ENCODE assay signal across 8 cellular contexts in the genomic region with DNA sequence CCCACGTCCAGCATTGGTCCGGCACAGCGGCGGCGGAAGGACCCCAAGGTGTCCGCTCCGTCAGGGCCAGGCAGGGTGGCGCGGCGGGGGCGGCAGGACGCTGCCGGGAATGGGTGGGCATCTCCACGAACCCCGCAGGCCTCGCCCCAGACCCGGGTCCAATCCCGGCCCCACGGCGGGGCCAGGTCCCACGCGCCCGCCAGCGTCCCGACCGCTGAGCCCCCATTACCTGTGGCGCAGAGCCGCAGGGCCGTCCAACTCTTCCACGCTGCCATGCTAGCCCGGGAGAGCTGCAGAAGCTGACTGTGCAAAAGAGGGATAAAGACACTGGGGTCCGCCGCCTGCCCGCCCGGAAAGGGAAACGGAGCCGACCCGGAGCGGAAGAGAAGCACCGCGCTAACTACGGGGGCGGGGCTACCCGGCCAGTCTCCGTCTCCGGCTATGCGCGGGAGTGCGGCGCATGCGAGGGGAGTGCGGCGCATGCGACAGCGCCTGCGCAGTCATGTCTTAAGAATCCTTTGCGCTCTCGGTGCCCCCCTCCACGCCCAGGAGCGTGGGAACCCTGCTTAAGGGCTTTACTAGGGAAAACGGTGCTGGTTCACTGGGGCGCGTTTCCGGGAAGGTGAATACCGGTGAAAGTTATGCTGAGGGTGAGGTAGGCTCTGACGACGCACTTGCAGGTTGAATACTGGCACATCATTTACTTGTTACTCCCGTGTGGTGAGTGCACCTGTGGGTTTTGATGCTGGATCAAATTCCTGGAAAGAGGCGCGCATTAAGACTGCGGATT. TPM values are rescaled to one million over a fixed set of nuclear protein-coding genes. Genes with fewer than 3 reads are reported as not detected.
DNase-seq lines count a peak whose midpoint lies in the region; ATAC-seq, FAIRE-seq and TF ChIP-seq lines count a peak whose summit lies in the region.

A gene with protein sequence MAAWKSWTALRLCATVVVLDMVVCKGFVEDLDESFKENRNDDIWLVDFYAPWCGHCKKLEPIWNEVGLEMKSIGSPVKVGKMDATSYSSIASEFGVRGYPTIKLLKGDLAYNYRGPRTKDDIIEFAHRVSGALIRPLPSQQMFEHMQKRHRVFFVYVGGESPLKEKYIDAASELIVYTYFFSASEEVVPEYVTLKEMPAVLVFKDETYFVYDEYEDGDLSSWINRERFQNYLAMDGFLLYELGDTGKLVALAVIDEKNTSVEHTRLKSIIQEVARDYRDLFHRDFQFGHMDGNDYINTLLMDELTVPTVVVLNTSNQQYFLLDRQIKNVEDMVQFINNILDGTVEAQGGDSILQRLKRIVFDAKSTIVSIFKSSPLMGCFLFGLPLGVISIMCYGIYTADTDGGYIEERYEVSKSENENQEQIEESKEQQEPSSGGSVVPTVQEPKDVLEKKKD (minus strand): TSS at position 402 of the 790 bp plus-strand sequence. CDS start 127 bp downstream, at position 275.

- no peak for FAIRE-seq in urothelium cell line (lab: Jason Lieb, UNC)

- no peaks in the 10 kb centered on the region for H3K27me3 ChIP-seq in psoas muscle (ENCODE audit: insufficient read depth in 3 of 3, low read length in 2 of 3)

- 0% methylated on average over 64 to 71 of the region's 71 CpGs for WGBS in psoas muscle, 3 donors

- peak within 1 kb of the TSS; percentile 93 for H3K27ac Mint-ChIP-seq in T-helper 17 cell

- ATAC-seq in HG02885 (IDR thresholded peaks at IDR 0.05; ENCODE audit: poor library complexity, unreplicated experiment), result peak; percentile 97
- ATAC-seq in T-helper 17 cell, result peak; percentile 99
- peak; percentile 100 for ATAC-seq in left ventricle myocardium superior
- peak; percentile 97 to 100 (median 100) for ATAC-seq in psoas muscle

- TF ChIP-seq POLR2A in GM15510 (IDR thresholded peaks at IDR 0.05; ENCODE audit: borderline replicate concordance, extremely low read depth, insufficient read length), result peak; percentile 71

- no peaks in the 10 kb centered on the region for H3K36me3 Mint-ChIP-seq in T-helper 17 cell (ENCODE audit: low read depth)

- no peaks in the 10 kb centered on the region for H3K4me1 ChIP-seq in psoas muscle

- TF ChIP-seq CTCF in psoas muscle (IDR thresholded peaks at IDR 0.05), result no peak

- intact Hi-C loops in left ventricle myocardium superior (cut with micrococcal nuclease) (no loop called here), psoas muscle (cut with DNase I) (no loop called here)

- peak within 1 kb of the TSS; percentile 78 for H3K27ac ChIP-seq in psoas muscle

- peak within 1 kb of the TSS; percentile 98 for H3K4me3 Mint-ChIP-seq in T-helper 17 cell

- H3K9me3 ChIP-seq in T-helper 17 cell (ENCODE audit: control insufficient read depth, low read length, poor library complexity, severe bottlenecking), result no peaks in the 10 kb centered on the region
- no peaks in the 10 kb centered on the region for H3K9me3 ChIP-seq in psoas muscle

- peak; percentile 77 for DNase-seq in NCI-H1694 treated with DMSO at 0.1 percent for 48 hours (lab: John Stamatoyannopoulos, UW)
- peak; percentile 84 to 91 (median 91) for DNase-seq in T-helper 17 cell
- DNase-seq in amygdala (lab: John Stamatoyannopoulos, UW), result peak; percentile 32 to 93 (median 81)
- peak; percentile 97 for DNase-seq in left ventricle myocardium superior
- peak; percentile 93 to 94 for DNase-seq in psoas muscle
- peak; percentile 94 for DNase-seq in urothelium cell line (ENCODE audit: low spot score)

- H3K4me3 ChIP-seq in psoas muscle, result peak within 1 kb of the TSS; percentile 84

- H3K4me1 Mint-ChIP-seq in T-helper 17 cell, result peaks cover 22% of the 10 kb centered on the region

- peaks cover 6 to 30% of the 10 kb centered on the region in 2 donors for H3K36me3 ChIP-seq in psoas muscle (ENCODE audit: insufficient read depth in 1 of 2, low read depth in 1 of 2)

- no peaks in the 10 kb centered on the region for H3K27me3 Mint-ChIP-seq in T-helper 17 cell

RNA-seq across cellular contexts. Expression of the gene that starts here (rescaled TPM):
- total RNA-seq in T-helper 17 cell (10 to 100 TPM; 38.4 to 49.5 TPM), left ventricle myocardium superior (25.7 TPM), psoas muscle (10 to 100 TPM; 17.8 to 25.3 (median 19.4) TPM)
- 10 to 100 TPM in 2 of 3 donors, 1 to 10 TPM in 1; 8.5 to 24.4 (median 14.5) TPM for polyA plus RNA-seq in psoas muscle

Comparison
In these comparisons a context has a peak if more than half of its experiments do, and no peak if none do; other contexts are left out.
1. Peak in every context shown above with its lines: DNase-seq, ATAC-seq, H3K4me3 ChIP-seq and H3K27ac ChIP-seq.